Comparison of ENCODE assay signal across 18 cellular contexts in genomic region chr6:44008821-44009370, GRCh38.
"Had no signal": no experiment of that assay in that cellular context is flagged by ENCODE, and none has a peak within 500 bp of the region (broad histone marks: within the 10 kb centered on the region; RNA-seq: fewer than 3 reads in every experiment).

No MANE protein-coding gene starts in this region.

- H3K27me3 ChIP-seq: right atrium auricular region had no signal

- H3K27ac ChIP-seq: esophagus squamous epithelium, prostate gland, stomach, thoracic aorta, VCaP had no signal

- H3K4me3 ChIP-seq: esophagus squamous epithelium, lung, prostate gland, right atrium auricular region, stomach, thoracic aorta had no signal

- DNase-seq: activated CD4-positive, alpha-beta memory T cell treated with anti-CD3 and anti-CD28 coated beads, Interleukin-2, amount 10 ng/mL, durations not matched to agents 7 days and 5 days; activated T-cell treated with anti-CD3 and anti-CD28 coated beads, Interleukin-2, amount 50 U/mL, for 24 hours; effector memory CD4-positive, alpha-beta T cell; esophagus squamous epithelium; hippocampal formation; nephron progenitor cell; small intestine; stimulated activated CD4-positive, alpha-beta T cell treated with anti-CD3 and anti-CD28 coated beads, Interleukin-4, amount 100 ng/mL, for 24 hours; stomach had no signal

- H3K9me3 ChIP-seq: esophagus squamous epithelium, prostate gland, right atrium auricular region, stomach had no signal

- FAIRE-seq: bronchial epithelial cell, endothelial cell of umbilical vein, small intestine had no signal

- H3K4me1 ChIP-seq: prostate gland had no signal

- ATAC-seq: activated naive CD4-positive, alpha-beta T cell treated with anti-CD3 and anti-CD28 coated beads, Interleukin-2, amount 50 U/mL, for 72 hours; stimulated activated effector memory CD8-positive, alpha-beta T cell treated with anti-CD3 and anti-CD28 coated beads, Interleukin-12 subunit alpha, Interleukin-12 subunit beta, amount 100 ng/mL, for 72 hours had no signal

- H3K36me3 ChIP-seq: esophagus squamous epithelium, prostate gland, right atrium auricular region, stomach, thoracic aorta had no signal
